ENCODE assay signal across 7 cellular contexts in the genomic region with DNA sequence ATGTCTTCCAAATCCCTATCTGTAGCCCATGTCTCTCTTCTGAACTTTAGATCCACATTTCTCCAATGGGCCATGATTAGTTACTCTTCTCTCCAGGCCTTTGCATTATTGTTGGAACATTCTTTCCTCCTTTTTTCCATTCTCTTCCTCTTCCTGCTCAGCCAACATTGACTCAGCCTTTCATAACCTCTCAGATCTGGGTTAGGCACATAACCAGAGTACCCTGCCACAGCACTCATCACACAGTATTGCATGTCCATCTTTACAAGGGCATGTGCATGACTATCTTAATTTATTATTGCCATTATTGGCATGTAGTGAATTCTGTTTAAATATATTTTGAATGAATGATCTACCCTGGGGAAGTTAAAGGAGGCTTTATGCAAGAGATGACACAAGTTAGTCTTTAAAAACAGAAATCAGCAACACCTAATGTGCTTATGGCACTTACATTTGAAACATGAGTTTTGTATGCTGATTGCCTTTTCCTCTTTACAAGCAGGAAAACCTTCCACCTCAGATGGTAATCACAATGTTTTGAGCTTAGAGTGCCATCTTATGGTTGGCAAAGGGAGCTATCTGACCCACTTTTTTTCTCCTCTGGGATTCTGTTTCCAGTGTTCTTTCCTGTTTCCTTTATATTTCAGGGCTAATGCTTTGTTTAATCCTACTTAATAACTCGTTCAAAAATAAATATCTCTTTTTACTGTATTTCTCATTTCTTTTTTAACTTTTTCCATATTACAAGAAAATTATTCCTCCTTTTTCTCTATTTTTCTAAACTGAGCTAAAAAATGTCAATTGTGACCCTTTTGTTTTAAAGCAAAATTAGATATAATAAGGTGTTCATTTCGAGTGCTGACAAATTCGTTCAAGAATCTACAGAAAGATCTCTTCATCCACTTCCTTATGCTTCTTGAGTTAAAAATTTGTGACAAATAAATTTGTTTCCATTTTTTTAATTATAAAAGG.
A peak's percentile ranks its signal among the peaks of the same experiment; 100 is the strongest.
DNase-seq lines count a peak whose midpoint lies in the region; FAIRE-seq and TF ChIP-seq lines count a peak whose summit lies in the region.

No MANE protein-coding gene starts in this region.

- no peaks in the 10 kb centered on the region for H3K27me3 ChIP-seq in adrenal gland

- TF ChIP-seq CTCF in GM10248 (IDR thresholded peaks at IDR 0.05; ENCODE audit: control extremely low read depth, extremely low read depth, low read depth, missing control alignments): peak; percentile 17
- peak; percentile 10 to 68 (median 53) for TF ChIP-seq CTCF in adrenal gland (IDR thresholded peaks at IDR 0.05)

- intact Hi-C loops in adrenal gland (cut with DNase I): no loop called here

- peak overlapping the region in 1 of 5 donors; percentile 70 for H3K27ac ChIP-seq in adrenal gland

- no peak overlapping the region for H3K4me3 Mint-ChIP-seq in immature natural killer cell
- no peak overlapping the region for H3K4me3 Mint-ChIP-seq in activated naive CD4-positive, alpha-beta T cell treated with anti-CD3 and anti-CD28 coated beads, Interleukin-2, amount 10 ng/mL, durations not matched to agents 7 days and 5 days

- 43 to 50% (median 49%) methylated on average over 3 of the region's 3 CpGs for WGBS in adrenal gland, 4 donors

- DNase-seq in GM10248 (ENCODE audit: extremely low spot score) (no peak), NCI-H1092 (lab: John Stamatoyannopoulos, UW) (peak; percentile 30), adrenal gland (no peak), immature natural killer cell (peak in 2 of 3 donors; percentile 3 to 13), GM12891 (ENCODE audit: insufficient read length, low spot score) (no peak), NCI-H1048 (lab: John Stamatoyannopoulos, UW) (no peak)
- no peak for DNase-seq in activated naive CD4-positive, alpha-beta T cell treated with anti-CD3 and anti-CD28 coated beads, Interleukin-2, amount 10 ng/mL, durations not matched to agents 7 days and 5 days

- H3K36me3 ChIP-seq in adrenal gland (replicated peaks in 1 of 2): peaks cover 0 to 50% of the 10 kb centered on the region in 2 donors

- TF ChIP-seq POLR2A in adrenal gland (IDR thresholded peaks at IDR 0.05): no peak
- no peak for TF ChIP-seq POLR2A in GM12891 (IDR thresholded peaks at IDR 0.05; ENCODE audit: low read depth, low read length)

- peaks cover 7 to 15% (median 12%) of the 10 kb centered on the region in 3 donors for H3K36me3 Mint-ChIP-seq in immature natural killer cell
- H3K36me3 Mint-ChIP-seq in activated naive CD4-positive, alpha-beta T cell treated with anti-CD3 and anti-CD28 coated beads, Interleukin-2, amount 10 ng/mL, durations not matched to agents 7 days and 5 days: peaks cover 12% of the 10 kb centered on the region

- CTCF ChIA-PET in GM10248 (lab: Yijun Ruan, JAX): interaction anchor here (0.8 to 1.3 kb wide), 7 partner anchors 10 to 1091 kb away, joined by 3 to 5 read pairs (median 4); partner anchors contain the start of gene CHD9
- CTCF ChIA-PET in activated naive CD4-positive, alpha-beta T cell treated with anti-CD3 and anti-CD28 coated beads, Interleukin-2, amount 10 ng/mL, durations not matched to agents 7 days and 5 days (lab: Charles Lee): interaction anchor here (0.9 to 1.4 kb wide), 8 partner anchors 9 to 1092 kb away, joined by 3 to 11 read pairs (median 4); partner anchors contain the start of gene CHD9

- peaks cover 0 to 15% of the 10 kb centered on the region in 2 donors for H3K4me1 ChIP-seq in adrenal gland (replicated peaks in 1 of 2)

- no peak overlapping the region for H3K27ac Mint-ChIP-seq in immature natural killer cell
- H3K27ac Mint-ChIP-seq in activated naive CD4-positive, alpha-beta T cell treated with anti-CD3 and anti-CD28 coated beads, Interleukin-2, amount 10 ng/mL, durations not matched to agents 7 days and 5 days: no peak overlapping the region

- no peaks in the 10 kb centered on the region for H3K9me3 Mint-ChIP-seq in immature natural killer cell
- H3K9me3 Mint-ChIP-seq in activated naive CD4-positive, alpha-beta T cell treated with anti-CD3 and anti-CD28 coated beads, Interleukin-2, amount 10 ng/mL, durations not matched to agents 7 days and 5 days: no peaks in the 10 kb centered on the region

- H3K27me3 Mint-ChIP-seq in immature natural killer cell (ENCODE audit: low read depth in 3 of 3): no peaks in the 10 kb centered on the region
- no peaks in the 10 kb centered on the region for H3K27me3 Mint-ChIP-seq in activated naive CD4-positive, alpha-beta T cell treated with anti-CD3 and anti-CD28 coated beads, Interleukin-2, amount 10 ng/mL, durations not matched to agents 7 days and 5 days

- H3K4me1 Mint-ChIP-seq in immature natural killer cell: no peaks in the 10 kb centered on the region
- no peaks in the 10 kb centered on the region for H3K4me1 Mint-ChIP-seq in activated naive CD4-positive, alpha-beta T cell treated with anti-CD3 and anti-CD28 coated beads, Interleukin-2, amount 10 ng/mL, durations not matched to agents 7 days and 5 days

- H3K4me3 ChIP-seq in adrenal gland: no peak overlapping the region

- POLR2A ChIA-PET in GM10248 (lab: Yijun Ruan, JAX): no interaction called here

- H3K9me3 ChIP-seq in adrenal gland (replicated peaks in 1 of 3): no peaks in the 10 kb centered on the region

- FAIRE-seq in GM12891 (lab: Jason Lieb, UNC): no peak

TF ChIP-seq in GM12891, 5 proteins besides CTCF, POLR2A, EP300 and RAD21:
- TF ChIP-seq PAX5 (IDR thresholded peaks at IDR 0.05; ENCODE audit: insufficient read depth, low read length, severe bottlenecking) (no peak), TAF1 (IDR thresholded peaks at IDR 0.05; ENCODE audit: low read depth, low read length) (no peak), POLR2AphosphoS5 (IDR thresholded peaks at IDR 0.05; ENCODE audit: low read depth, low read length) (no peak), SPI1 (IDR thresholded peaks at IDR 0.05; ENCODE audit: low read depth, low read length) (no peak), POU2F2 (IDR thresholded peaks at IDR 0.05; ENCODE audit: low read depth, low read length) (no peak)

Comparison
In these comparisons a context has a peak if more than half of its experiments do, and no peak if none do; other contexts are left out.
1. DNase-seq: peak in NCI-H1092 (single experiment) and immature natural killer cell (2 of 3); none in GM10248 (single experiment), adrenal gland (0 of 7), activated naive CD4-positive, alpha-beta T cell treated with anti-CD3 and anti-CD28 coated beads, Interleukin-2, amount 10 ng/mL, durations not matched to agents 7 days and 5 days (single experiment), GM12891 (single experiment) and NCI-H1048 (single experiment).